1 cellular context compared by ENCODE assay signal in genomic region chr1:16905856-16906702, GRCh38.
TF ChIP-seq lines count a peak whose summit lies in the region.

No MANE protein-coding gene starts in this region.

TF ChIP-seq in K562, 482 proteins besides CTCF, POLR2A, EP300 and RAD21:
- no peak for TF ChIP-seq UBTF (IDR thresholded peaks at IDR 0.05; ENCODE audit: borderline replicate concordance in 1 of 2, low read depth in 2 of 2, low read length in 2 of 2)
- no peak for TF ChIP-seq ARID2 (IDR thresholded peaks at IDR 0.05)
- peak; percentile 58 for TF ChIP-seq ZNF316 (IDR thresholded peaks at IDR 0.05)
- no peak for TF ChIP-seq YY1 (IDR thresholded peaks at IDR 0.05; ENCODE audit: borderline replicate concordance in 1 of 3, control insufficient read depth in 1 of 3, extremely low read depth in 1 of 3, insufficient read depth in 3 of 3, insufficient read length in 1 of 3, insufficient replicate concordance in 2 of 3, low read depth in 1 of 3, low read length in 2 of 3)
- no peak for TF ChIP-seq HMG20B (CRISPR knock-in tag; IDR thresholded peaks at IDR 0.05)
- no peak for TF ChIP-seq CHD7 (IDR thresholded peaks at IDR 0.05; ENCODE audit: low read depth, low read length)
- no peak for TF ChIP-seq ILF3 (IDR thresholded peaks at IDR 0.05; ENCODE audit: borderline replicate concordance)
- TF ChIP-seq POLR3A (IDR thresholded peaks at IDR 0.05; ENCODE audit: borderline replicate concordance, extremely low read depth, insufficient read depth, insufficient read length): no peak
- no peak for TF ChIP-seq ZNF511 (CRISPR knock-in tag; IDR thresholded peaks at IDR 0.05)
- no peak for TF ChIP-seq ELF2 (CRISPR knock-in tag; IDR thresholded peaks at IDR 0.05)
- TF ChIP-seq DMBX1 (CRISPR knock-in tag; IDR thresholded peaks at IDR 0.05; ENCODE audit: borderline replicate concordance): no peak
- no peak for TF ChIP-seq E2F6 (IDR thresholded peaks at IDR 0.05; ENCODE audit: borderline replicate concordance in 1 of 2, extremely low read depth in 1 of 2, insufficient read depth in 1 of 2, insufficient read length in 1 of 2, low read depth in 1 of 2, low read length in 1 of 2, poor library complexity in 1 of 2, severe bottlenecking in 1 of 2)
- TF ChIP-seq BRD9 (IDR thresholded peaks at IDR 0.05; ENCODE audit: low read depth, partially characterized antibody): no peak
- TF ChIP-seq ELF1 (tag; IDR thresholded peaks at IDR 0.05): 0 out of 2 replicates have a peak, but pooled peaks have one; percentile 22
- no peak for TF ChIP-seq TEAD4 (IDR thresholded peaks at IDR 0.05; ENCODE audit: low read length)
- no peak for TF ChIP-seq TEAD4 (CRISPR knock-in tag; IDR thresholded peaks at IDR 0.05; ENCODE audit: borderline replicate concordance)
- TF ChIP-seq USF2 (CRISPR knock-in tag; IDR thresholded peaks at IDR 0.05): no peak
TF ChIP-seq in K562: peak in this region for 2.
